Comparison of ENCODE assay signal across 8 cellular contexts in the genomic region with DNA sequence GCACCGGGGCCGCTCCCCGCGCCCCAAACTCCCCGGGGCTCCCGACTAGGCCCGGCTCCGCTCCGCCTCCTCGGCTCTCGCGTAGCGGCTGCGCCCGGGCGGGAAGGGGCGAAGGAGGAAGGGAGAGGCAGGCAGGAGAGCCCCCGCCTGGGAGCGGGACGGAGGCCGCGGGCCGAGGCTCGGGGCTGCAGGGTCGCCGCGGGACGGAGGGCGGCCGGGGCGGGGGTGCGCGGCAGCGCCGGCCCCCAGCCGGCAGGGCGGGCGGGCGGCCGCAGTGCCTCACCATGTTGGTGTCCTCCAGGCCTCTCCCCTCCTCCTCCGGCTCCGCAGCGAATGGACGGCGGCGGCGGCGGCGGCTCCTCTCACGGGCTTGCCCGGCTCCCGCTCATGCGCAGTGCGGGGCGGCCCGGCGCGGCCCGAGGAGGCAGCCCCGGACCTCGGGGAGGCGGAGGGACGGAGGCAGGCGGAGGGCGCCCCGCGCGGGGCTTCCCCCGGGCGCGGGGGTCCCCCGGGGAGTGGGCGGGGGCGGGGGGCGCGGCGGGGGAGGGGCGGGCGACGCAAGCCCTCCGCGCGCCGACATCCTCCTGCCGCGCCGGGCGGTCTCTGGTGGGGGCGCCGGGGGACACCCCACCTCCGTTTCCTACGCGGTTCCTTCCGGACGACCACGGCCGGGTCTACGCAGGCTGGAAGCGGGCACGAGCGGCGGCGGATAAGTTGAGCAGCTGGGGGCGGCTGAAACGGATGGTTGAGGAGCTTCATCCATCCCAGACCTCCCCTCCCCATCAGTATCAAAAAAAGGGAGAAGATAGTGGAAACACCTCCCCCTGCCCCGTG. TPM values are rescaled to one million over a fixed set of nuclear protein-coding genes. Genes with fewer than 3 reads are reported as not detected.
DNase-seq lines count a peak whose midpoint lies in the region; ATAC-seq and TF ChIP-seq lines count a peak whose summit lies in the region.

A gene (minus strand): TSS at position 335 of the 834 bp plus-strand sequence. CDS start 49 bp downstream, at position 286.

- dilution Hi-C loops in mammary epithelial cell (cut with HindIII; ENCODE audit: low sequenced_read_pairs), result no loop called here

- H3K27me3 ChIP-seq in ACC112 (ENCODE audit: insufficient read depth, low read length), result no peaks in the 10 kb centered on the region
- H3K27me3 ChIP-seq in mammary epithelial cell (ENCODE audit: insufficient read depth, low read length), result no peaks in the 10 kb centered on the region
- H3K27me3 ChIP-seq in smooth muscle cell (ENCODE audit: low read depth), result no peaks in the 10 kb centered on the region

- no peak within 1 kb of the TSS for H3K27ac ChIP-seq in ACC112 (ENCODE audit: low read depth, low read length)
- peak within 1 kb of the TSS; percentile 49 for H3K27ac ChIP-seq in mammary epithelial cell (ENCODE audit: insufficient read depth, low read depth, low read length)
- no peak within 1 kb of the TSS for H3K27ac ChIP-seq in smooth muscle cell (ENCODE audit: low read depth)

- ATAC-seq in GM18861 (IDR thresholded peaks at IDR 0.05; ENCODE audit: unreplicated experiment), result peak; percentile 82
- ATAC-seq in HG03066 (IDR thresholded peaks at IDR 0.05; ENCODE audit: low read depth, unreplicated experiment), result peak; percentile 84

- H3K4me1 ChIP-seq in ACC112 (ENCODE audit: control insufficient read depth, insufficient read depth, low read length, unreplicated experiment) (peaks cover 24% of the 10 kb centered on the region), mammary epithelial cell (ENCODE audit: insufficient read depth, low read length) (peaks cover 18% of the 10 kb centered on the region), smooth muscle cell (ENCODE audit: low read depth) (peaks cover 15% of the 10 kb centered on the region)

- H3K79me2 ChIP-seq in ACC112 (ENCODE audit: control insufficient read depth, insufficient read depth, low read length, unreplicated experiment) (peaks cover 46% of the 10 kb centered on the region), mammary epithelial cell (ENCODE audit: insufficient read depth, low read length) (peaks cover 49% of the 10 kb centered on the region), smooth muscle cell (ENCODE audit: low read depth) (peaks cover 47% of the 10 kb centered on the region)

- no peaks in the 10 kb centered on the region for H4K20me1 ChIP-seq in mammary epithelial cell (ENCODE audit: insufficient read depth, low read length)
- H4K20me1 ChIP-seq in smooth muscle cell (ENCODE audit: low read depth), result peaks cover 41% of the 10 kb centered on the region

- no peaks in the 10 kb centered on the region for H3F3A ChIP-seq in smooth muscle cell (ENCODE audit: low read depth)

- H2AFZ ChIP-seq in ACC112 (ENCODE audit: low read length, unreplicated experiment), result peak within 1 kb of the TSS; percentile 77
- peak within 1 kb of the TSS; percentile 97 for H2AFZ ChIP-seq in mammary epithelial cell (ENCODE audit: low read depth, low read length)
- peak within 1 kb of the TSS; percentile 98 for H2AFZ ChIP-seq in smooth muscle cell (ENCODE audit: low read depth)

- H3K9ac ChIP-seq in mammary epithelial cell (ENCODE audit: insufficient read depth, low read length) (peak within 1 kb of the TSS; percentile 82), smooth muscle cell (ENCODE audit: low read depth) (peak within 1 kb of the TSS; percentile 93)

- peak within 1 kb of the TSS; percentile 91 for H3K4me2 ChIP-seq in mammary epithelial cell (ENCODE audit: insufficient read depth, low read depth, low read length)
- H3K4me2 ChIP-seq in smooth muscle cell, result peak within 1 kb of the TSS; percentile 99

- in situ Hi-C loops in mammary epithelial cell (cut with MboI; ENCODE audit: low sequenced_read_pairs in 2 of 2), result no loop called here

- peak; percentile 94 for DNase-seq in NCI-H2196 (lab: John Stamatoyannopoulos, UW; ENCODE audit: unreplicated experiment)
- peak; percentile 84 for DNase-seq in mammary epithelial cell
- peak; percentile 94 for DNase-seq in iPS-NIHi7 (ENCODE audit: extremely low spot score)
- DNase-seq in smooth muscle cell (lab: John Stamatoyannopoulos, UW; ENCODE audit: unreplicated experiment), result peak; percentile 77

- H3K4me3 ChIP-seq in ACC112 (ENCODE audit: low read depth, low read length) (peak within 1 kb of the TSS; percentile 98), WI38 (ENCODE audit: low read depth, low read length) (peak within 1 kb of the TSS; percentile 89), mammary epithelial cell (replicated peaks in 1 of 3; ENCODE audit: insufficient read depth in 1 of 3, low read depth in 2 of 3, low read length in 3 of 3) (peak within 1 kb of the TSS; percentile 74 to 99 (median 85)), smooth muscle cell (peak within 1 kb of the TSS; percentile 79)

- WGBS in mammary epithelial cell (ENCODE audit: low coverage, missing lambda C conversion rate), result 3% methylated on average over 5 of the region's 106 CpGs
- WGBS in smooth muscle cell (ENCODE audit: low lambda C conversion rate), result 3% methylated on average over 43 of the region's 106 CpGs

- no peaks in the 10 kb centered on the region for H3K36me3 ChIP-seq in ACC112 (ENCODE audit: insufficient read depth, low read length)
- H3K36me3 ChIP-seq in mammary epithelial cell (ENCODE audit: insufficient read depth, low read length), result no peaks in the 10 kb centered on the region
- H3K36me3 ChIP-seq in smooth muscle cell (ENCODE audit: low read depth), result no peaks in the 10 kb centered on the region

- H3K9me3 ChIP-seq in mammary epithelial cell (replicated peaks; ENCODE audit: insufficient read depth, low read length) (no peaks in the 10 kb centered on the region), smooth muscle cell (replicated peaks; ENCODE audit: low read depth) (no peaks in the 10 kb centered on the region)

- CTCF ChIA-PET in mammary epithelial cell (lab: Charles Lee; ENCODE audit: low non-redundant PET), result interaction anchor here (0.5 kb wide), 1 partner anchor 720 kb away, joined by 4 read pairs; no protein-coding TSS in a partner anchor

- no peak for TF ChIP-seq CTCF in WI38 (IDR thresholded peaks at IDR 0.05; ENCODE audit: low read depth, low read length)
- no peak for TF ChIP-seq CTCF in mammary epithelial cell (conservative IDR thresholded peaks at IDR 0.05 in 1 of 2, IDR thresholded peaks at IDR 0.05 in 1 of 2; ENCODE audit: extremely low read depth in 1 of 2, insufficient read depth in 1 of 2, low read depth in 1 of 2, low read length in 2 of 2)
- TF ChIP-seq CTCF in smooth muscle cell (IDR thresholded peaks at IDR 0.05; ENCODE audit: borderline replicate concordance, insufficient read depth, poor library complexity, severe bottlenecking), result no peak

- no TSS peak for BruUV-seq in mammary epithelial cell (replicated peaks; lab: Mats Ljungman, UMichigan)

- intact Hi-C loops in mammary epithelial cell (cut with micrococcal nuclease), result no loop called here

RNA-seq across cellular contexts. Expression of the gene that starts here (rescaled TPM):
- total RNA-seq in mammary epithelial cell (10 to 100 TPM; 33.3 to 40.7 TPM), smooth muscle cell (25.7 and 35.1 TPM in 2 replicates)
- polyA plus RNA-seq in mammary epithelial cell (10.9 TPM), smooth muscle cell (14.4 and 14.6 TPM in 2 replicates)
- 25.5 TPM for polyA minus RNA-seq in mammary epithelial cell
